In the genomic region with DNA sequence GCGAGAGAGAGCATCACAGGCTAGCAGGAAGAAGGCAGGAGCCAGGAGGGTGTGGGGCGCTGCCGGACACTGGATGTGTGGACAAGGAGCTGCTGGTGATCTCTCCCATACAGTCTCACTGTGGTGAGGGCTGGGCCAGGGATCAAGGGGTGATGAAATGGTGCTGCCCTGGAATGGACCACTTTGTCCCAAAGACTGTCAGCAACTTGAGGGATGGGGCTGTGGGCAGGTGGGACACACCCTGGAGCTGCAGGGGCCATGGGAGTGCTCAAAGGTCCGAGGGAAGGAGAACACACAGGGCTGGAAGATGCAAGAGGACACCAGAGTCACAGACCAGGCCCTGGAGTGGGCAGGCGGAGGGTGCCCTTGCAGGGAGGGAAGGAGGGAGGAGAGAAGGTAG, we compare ENCODE assay signal across 29 cellular contexts. TPM values are rescaled to one million over a fixed set of nuclear protein-coding genes. Genes with fewer than 3 reads are reported as not detected.
A peak's percentile ranks its signal among the peaks of the same experiment; 100 is the strongest.
DNase-seq lines count a peak whose midpoint lies in the region; ATAC-seq, FAIRE-seq and TF ChIP-seq lines count a peak whose summit lies in the region.
"Had no signal": no experiment of that assay in that cellular context is flagged by ENCODE, and none has a peak within 500 bp of the region (broad histone marks: within the 10 kb centered on the region; RNA-seq: fewer than 3 reads in every experiment).

No MANE protein-coding gene starts in this region.

- no peak for ATAC-seq in GM23338
- ATAC-seq in GM18517 (IDR thresholded peaks at IDR 0.05; ENCODE audit: unreplicated experiment) = no peak
- ATAC-seq in GM18520 (IDR thresholded peaks at IDR 0.05; ENCODE audit: unreplicated experiment) = no peak
- ATAC-seq: foreskin keratinocyte, left ventricle myocardium superior, Panc1, psoas muscle, sciatic nerve had no signal

- no peaks in the 10 kb centered on the region for H3F3A ChIP-seq in GM23338 (replicated peaks; ENCODE audit: low read depth)

- H3K79me2 ChIP-seq in GM23338 (replicated peaks; ENCODE audit: insufficient read depth) (no peaks in the 10 kb centered on the region), astrocyte (ENCODE audit: insufficient read depth, low read length) (no peaks in the 10 kb centered on the region)

- no peaks in the 10 kb centered on the region for H3K27me3 Mint-ChIP-seq in activated naive CD4-positive, alpha-beta T cell treated with anti-CD3 and anti-CD28 coated beads, Interleukin-2, amount 10 ng/mL, durations not matched to agents 7 days and 5 days
- H3K27me3 Mint-ChIP-seq in GM23338 (ENCODE audit: insufficient read depth, low read depth, poor library complexity) = peaks cover 7% of the 10 kb centered on the region
- peaks cover 4% of the 10 kb centered on the region for H3K27me3 Mint-ChIP-seq in astrocyte (ENCODE audit: low read depth, unreplicated experiment)
- H3K27me3 Mint-ChIP-seq in progenitor cell of endocrine pancreas = no peaks in the 10 kb centered on the region
- H3K27me3 Mint-ChIP-seq: brain, IgD-negative memory B cell had no signal

- no peak overlapping the region for H3K9ac ChIP-seq in astrocyte (ENCODE audit: low read length)
- H3K9ac ChIP-seq: BLaER1 had no signal

- FAIRE-seq in astrocyte (lab: Jason Lieb, UNC) = no peak
- FAIRE-seq: kidney had no signal

- TF ChIP-seq CTCF in GM23338 (conservative IDR thresholded peaks at IDR 0.05; ENCODE audit: low read depth in 2 of 2) (no peak), astrocyte (IDR thresholded peaks at IDR 0.05; ENCODE audit: insufficient read depth, low read depth, low read length) (no peak), progenitor cell of endocrine pancreas (IDR thresholded peaks at IDR 0.05; ENCODE audit: unreplicated experiment) (no peak)

- H3K4me3 ChIP-seq in GM23338 = no peak overlapping the region
- H3K4me3 ChIP-seq in astrocyte (ENCODE audit: insufficient read depth, low read depth, low read length) = no peak overlapping the region
- no peak overlapping the region for H3K4me3 ChIP-seq in effector memory CD4-positive, alpha-beta T cell (ENCODE audit: insufficient read depth, low read depth, low read length, poor library complexity, severe bottlenecking)
- H3K4me3 ChIP-seq: adrenal gland, BLaER1, esophagus squamous epithelium, psoas muscle, suprapubic skin, upper lobe of left lung had no signal

- DNase-seq in activated naive CD4-positive, alpha-beta T cell treated with anti-CD3 and anti-CD28 coated beads, Interleukin-2, amount 10 ng/mL, durations not matched to agents 7 days and 5 days = no peak
- DNase-seq in activated naive CD4-positive, alpha-beta T cell treated with Interleukin-2 at 50 U/mL for 16 hours = no peak
- DNase-seq in GM23338 (ENCODE audit: low spot score) (no peak), astrocyte (ENCODE audit: low read depth) (no peak), progenitor cell of endocrine pancreas (ENCODE audit: low spot score, unreplicated experiment) (no peak)
- DNase-seq in effector memory CD4-positive, alpha-beta T cell = no peak
- DNase-seq: activated CD4-positive, alpha-beta T cell treated with anti-CD3 and anti-CD28 coated beads for 4 hours; adrenal gland; esophagus squamous epithelium; foreskin keratinocyte; kidney; left ventricle myocardium superior; mesendoderm; NCI-H446; NCI-H748 treated with DMSO at 0.1 percent for 48 hours; occipital lobe; SHP77 treated with DMSO at 0.1 percent for 48 hours; stimulated activated CD4-positive, alpha-beta T cell treated with anti-CD3 and anti-CD28 coated beads, Interleukin-4, amount 100 ng/mL, for 4 hours; T-helper 9 cell; upper lobe of left lung had no signal

- no peaks in the 10 kb centered on the region for H3K4me1 Mint-ChIP-seq in activated naive CD4-positive, alpha-beta T cell treated with anti-CD3 and anti-CD28 coated beads, Interleukin-2, amount 10 ng/mL, durations not matched to agents 7 days and 5 days
- H3K4me1 Mint-ChIP-seq in GM23338 = no peaks in the 10 kb centered on the region
- peaks cover 3% of the 10 kb centered on the region for H3K4me1 Mint-ChIP-seq in astrocyte (ENCODE audit: low read depth, unreplicated experiment)
- H3K4me1 Mint-ChIP-seq in progenitor cell of endocrine pancreas (ENCODE audit: low read depth) = no peaks in the 10 kb centered on the region
- H3K4me1 Mint-ChIP-seq: brain had no signal

- CTCF ChIA-PET in activated naive CD4-positive, alpha-beta T cell treated with anti-CD3 and anti-CD28 coated beads, Interleukin-2, amount 10 ng/mL, durations not matched to agents 7 days and 5 days (lab: Charles Lee) = interaction anchor here (1.9 to 3.7 kb wide), 3 partner anchors 11 to 157 kb away, joined by 4 to 24 read pairs (median 9); no protein-coding TSS in a partner anchor

- no peaks in the 10 kb centered on the region for H3K9me2 ChIP-seq in GM23338 (ENCODE audit: insufficient read depth)

- H4K20me1 ChIP-seq in GM23338 (replicated peaks; ENCODE audit: insufficient read depth) (peaks cover 11% of the 10 kb centered on the region; the same call in 1 of the 2 replicates), astrocyte (ENCODE audit: insufficient read depth, low read length) (peaks cover 3% of the 10 kb centered on the region)

- H3K27me3 ChIP-seq in GM23338 (ENCODE audit: insufficient read depth) (no peaks in the 10 kb centered on the region), astrocyte (ENCODE audit: insufficient read depth, low read length) (no peaks in the 10 kb centered on the region)
- no peaks in the 10 kb centered on the region for H3K27me3 ChIP-seq in effector memory CD4-positive, alpha-beta T cell (replicated peaks; ENCODE audit: control insufficient read depth, insufficient read depth, low read length, poor library complexity, severe bottlenecking)
- H3K27me3 ChIP-seq: adrenal gland, BLaER1, esophagus squamous epithelium, foreskin keratinocyte, suprapubic skin, upper lobe of left lung had no signal

- H3K27ac Mint-ChIP-seq in activated naive CD4-positive, alpha-beta T cell treated with anti-CD3 and anti-CD28 coated beads, Interleukin-2, amount 10 ng/mL, durations not matched to agents 7 days and 5 days = peak overlapping the region; percentile 62
- H3K27ac Mint-ChIP-seq in GM23338 (peak overlapping the region; percentile 31; the same call in 1 of the 2 replicates), astrocyte (ENCODE audit: unreplicated experiment) (peak overlapping the region; percentile 53), progenitor cell of endocrine pancreas (peak overlapping the region; percentile 54)

- H3K4me2 ChIP-seq in GM23338 (no peak overlapping the region), astrocyte (ENCODE audit: low read length) (no peak overlapping the region)
- H3K4me2 ChIP-seq: BLaER1 had no signal

- H3K27ac ChIP-seq in GM23338 (ENCODE audit: low read depth) (no peak overlapping the region), astrocyte (ENCODE audit: low read depth, low read length) (no peak overlapping the region)
- no peak overlapping the region for H3K27ac ChIP-seq in effector memory CD4-positive, alpha-beta T cell (ENCODE audit: insufficient read depth, low read length, poor library complexity, severe bottlenecking)
- H3K27ac ChIP-seq: adrenal gland, BLaER1, esophagus squamous epithelium, foreskin keratinocyte, psoas muscle, suprapubic skin, upper lobe of left lung had no signal

- H3K9me3 ChIP-seq in astrocyte (ENCODE audit: insufficient read depth, low read depth, low read length) = no peaks in the 10 kb centered on the region
- H3K9me3 ChIP-seq in effector memory CD4-positive, alpha-beta T cell (ENCODE audit: control insufficient read depth, low read length) = no peaks in the 10 kb centered on the region
- H3K9me3 ChIP-seq: adrenal gland, BLaER1, esophagus squamous epithelium, psoas muscle, suprapubic skin, upper lobe of left lung had no signal

- H3K36me3 Mint-ChIP-seq in activated naive CD4-positive, alpha-beta T cell treated with anti-CD3 and anti-CD28 coated beads, Interleukin-2, amount 10 ng/mL, durations not matched to agents 7 days and 5 days = peaks cover 79% of the 10 kb centered on the region
- H3K36me3 Mint-ChIP-seq in GM23338 (ENCODE audit: low read depth) (peaks cover 46% of the 10 kb centered on the region), astrocyte (ENCODE audit: low read depth, unreplicated experiment) (peaks cover 29% of the 10 kb centered on the region), progenitor cell of endocrine pancreas (ENCODE audit: insufficient read depth) (peaks cover 17% of the 10 kb centered on the region)

- no peaks in the 10 kb centered on the region for H3K9me3 Mint-ChIP-seq in activated naive CD4-positive, alpha-beta T cell treated with anti-CD3 and anti-CD28 coated beads, Interleukin-2, amount 10 ng/mL, durations not matched to agents 7 days and 5 days
- H3K9me3 Mint-ChIP-seq in GM23338 = no peaks in the 10 kb centered on the region
- no peaks in the 10 kb centered on the region for H3K9me3 Mint-ChIP-seq in astrocyte (ENCODE audit: unreplicated experiment)
- no peaks in the 10 kb centered on the region for H3K9me3 Mint-ChIP-seq in progenitor cell of endocrine pancreas (ENCODE audit: low read depth)
- H3K9me3 Mint-ChIP-seq: brain, IgD-negative memory B cell had no signal

- no peaks in the 10 kb centered on the region for H3K4me1 ChIP-seq in GM23338 (ENCODE audit: insufficient read depth)
- H3K4me1 ChIP-seq in astrocyte (ENCODE audit: insufficient read depth, low read length) = no peaks in the 10 kb centered on the region
- H3K4me1 ChIP-seq in effector memory CD4-positive, alpha-beta T cell (ENCODE audit: control insufficient read depth, insufficient read depth, low read length, poor library complexity, severe bottlenecking) = no peaks in the 10 kb centered on the region
- H3K4me1 ChIP-seq: BLaER1, psoas muscle, suprapubic skin, upper lobe of left lung had no signal

- no peak overlapping the region for H3K4me3 Mint-ChIP-seq in activated naive CD4-positive, alpha-beta T cell treated with anti-CD3 and anti-CD28 coated beads, Interleukin-2, amount 10 ng/mL, durations not matched to agents 7 days and 5 days
- H3K4me3 Mint-ChIP-seq in GM23338 (no peak overlapping the region), astrocyte (ENCODE audit: unreplicated experiment) (no peak overlapping the region), progenitor cell of endocrine pancreas (ENCODE audit: low read depth) (no peak overlapping the region)
- H3K4me3 Mint-ChIP-seq: brain, IgD-negative memory B cell had no signal

- H3K36me3 ChIP-seq in GM23338 (ENCODE audit: insufficient read depth) (no peaks in the 10 kb centered on the region; the same call in 1 of the 2 replicates), astrocyte (ENCODE audit: insufficient read depth, low read length) (no peaks in the 10 kb centered on the region)
- peaks cover 97% of the 10 kb centered on the region for H3K36me3 ChIP-seq in effector memory CD4-positive, alpha-beta T cell (ENCODE audit: control insufficient read depth, insufficient read depth, low read length)

- H2AFZ ChIP-seq in GM23338 (no peak overlapping the region), astrocyte (ENCODE audit: low read depth, low read length) (no peak overlapping the region)

RNA-seq across cellular contexts. Expression of a gene that starts 38.0 kb away (rescaled TPM):
- 33.3 and 34.8 TPM in 2 replicates for total RNA-seq in GM23338 (2014; rRNA removed; shearing (Covaris generic))
- polyA plus RNA-seq in GM23338 (2016; fragmentation: Nextera tagmentation; extraction: Ambion mirVana) = 113 and 115 TPM in 2 replicates
- total RNA-seq in astrocyte (19.5 and 19.8 TPM in 2 replicates), progenitor cell of endocrine pancreas (45.2 TPM in 2 replicates)

RNA-seq across cellular contexts. Expression of a gene that starts 38.0 kb away (rescaled TPM):
- total RNA-seq in GM23338 (2014; rRNA removed; shearing (Covaris generic)) = 38.7 and 44.4 TPM in 2 replicates
- polyA plus RNA-seq in GM23338 (2016; fragmentation: Nextera tagmentation; extraction: Ambion mirVana) = 49.4 and 49.8 TPM in 2 replicates
- total RNA-seq in astrocyte (26.8 and 31.3 TPM in 2 replicates), progenitor cell of endocrine pancreas (39.3 and 43.4 TPM in 2 replicates)
